Comparison of ENCODE assay signal across 12 cellular contexts in genomic region chr1:161636189-161636893, GRCh38. TPM values are rescaled to one million over a fixed set of nuclear protein-coding genes. Genes with fewer than 3 reads are reported as not detected.
DNase-seq lines count a peak whose midpoint lies in the region; ATAC-seq and TF ChIP-seq lines count a peak whose summit lies in the region.
"Not testable (repeated sequence)": the region's sequence is repeated elsewhere in the genome, so short reads cannot be mapped to it uniquely, and the experiment has no call there.
"Had no signal": no experiment of that assay in that cellular context is flagged by ENCODE, and none has a peak within 500 bp of the region (broad histone marks: within the 10 kb centered on the region; RNA-seq: fewer than 3 reads in every experiment).

No MANE protein-coding gene starts in this region.

- POLR2A ChIA-PET in activated CD4-positive, alpha-beta memory T cell treated with anti-CD3 and anti-CD28 coated beads, Interleukin-2, amount 10 ng/mL, durations not matched to agents 7 days and 5 days (lab: Charles Lee), result not testable (repeated sequence)

- H3K4me1 ChIP-seq in Loucy (ENCODE audit: insufficient read depth, low read length, poor library complexity, severe bottlenecking); RWPE2 (ENCODE audit: insufficient read depth, poor library complexity, severe bottlenecking): not testable (repeated sequence)

- H4K20me1 ChIP-seq in Loucy (ENCODE audit: insufficient read depth, low read length, poor library complexity, severe bottlenecking), result not testable (repeated sequence)

- not testable (repeated sequence) for H3K27me3 ChIP-seq in Loucy (ENCODE audit: insufficient read depth, low read length, poor library complexity, severe bottlenecking); RWPE2 (ENCODE audit: insufficient read depth, poor library complexity, severe bottlenecking)

- H3K4me3 ChIP-seq in Loucy (ENCODE audit: low read length, poor library complexity, severe bottlenecking); RWPE2 (ENCODE audit: severe bottlenecking): not testable (repeated sequence)

- not testable (repeated sequence) for H3K9me3 Mint-ChIP-seq in activated CD4-positive, alpha-beta memory T cell treated with anti-CD3 and anti-CD28 coated beads, Interleukin-2, amount 10 ng/mL, durations not matched to agents 7 days and 5 days; activated naive CD8-positive, alpha-beta T cell treated with anti-CD3 and anti-CD28 coated beads for 36 hours; natural killer cell treated with Interleukin-12 subunit alpha and Interleukin-12 subunit beta and Interleukin-15 and Interleukin-18, amount 100 ng/mL, for 72 hours

- H3K9me3 ChIP-seq in Loucy (ENCODE audit: insufficient read depth, low read depth, low read length); RWPE2 (ENCODE audit: severe bottlenecking): not testable (repeated sequence)

- not testable (repeated sequence) for H3K79me2 ChIP-seq in Loucy (ENCODE audit: insufficient read depth, low read length)

- CTCF ChIA-PET in activated CD4-positive, alpha-beta memory T cell treated with anti-CD3 and anti-CD28 coated beads, Interleukin-2, amount 10 ng/mL, durations not matched to agents 7 days and 5 days (lab: Charles Lee), result not testable (repeated sequence)

- TF ChIP-seq CTCF in Loucy (conservative IDR thresholded peaks at IDR 0.05; ENCODE audit: low read length); RWPE2 (IDR thresholded peaks at IDR 0.05; ENCODE audit: poor library complexity, severe bottlenecking): not testable (repeated sequence)

- not testable (repeated sequence) for H3K36me3 ChIP-seq in Loucy (ENCODE audit: insufficient read depth, low read length); RWPE2 (ENCODE audit: low read depth)

- H3K27me3 Mint-ChIP-seq in activated CD4-positive, alpha-beta memory T cell treated with anti-CD3 and anti-CD28 coated beads, Interleukin-2, amount 10 ng/mL, durations not matched to agents 7 days and 5 days; activated naive CD8-positive, alpha-beta T cell treated with anti-CD3 and anti-CD28 coated beads for 36 hours; natural killer cell treated with Interleukin-12 subunit alpha and Interleukin-12 subunit beta and Interleukin-15 and Interleukin-18, amount 100 ng/mL, for 72 hours: not testable (repeated sequence)

- H3K27ac ChIP-seq in RWPE2 (ENCODE audit: poor library complexity, severe bottlenecking), result not testable (repeated sequence)
- H3K27ac ChIP-seq in epithelial cell of prostate, result peak overlapping the region; percentile 6

- H3K9me2 ChIP-seq in Loucy (replicated peaks; ENCODE audit: low read depth, low read length), result not testable (repeated sequence)

- H3K4me1 Mint-ChIP-seq in activated CD4-positive, alpha-beta memory T cell treated with anti-CD3 and anti-CD28 coated beads, Interleukin-2, amount 10 ng/mL, durations not matched to agents 7 days and 5 days, result peaks cover 23% of the 10 kb centered on the region
- not testable (repeated sequence) for H3K4me1 Mint-ChIP-seq in activated naive CD8-positive, alpha-beta T cell treated with anti-CD3 and anti-CD28 coated beads for 36 hours
- H3K4me1 Mint-ChIP-seq in natural killer cell treated with Interleukin-12 subunit alpha and Interleukin-12 subunit beta and Interleukin-15 and Interleukin-18, amount 100 ng/mL, for 72 hours (ENCODE audit: low read depth in 2 of 2), result peaks cover 16 to 18% of the 10 kb centered on the region in 2 donors

- DNase-seq in EH (ENCODE audit: low read depth), result peak; percentile 48
- DNase-seq in RWPE2 (ENCODE audit: low spot score); activated CD4-positive, alpha-beta memory T cell treated with anti-CD3 and anti-CD28 coated beads, Interleukin-2, amount 10 ng/mL, durations not matched to agents 7 days and 5 days; activated naive CD8-positive, alpha-beta T cell treated with anti-CD3 and anti-CD28 coated beads for 36 hours; epithelial cell of prostate (ENCODE audit: low read depth, low spot score); natural killer cell treated with Interleukin-12 subunit alpha and Interleukin-12 subunit beta and Interleukin-15 and Interleukin-18, amount 100 ng/mL, for 72 hours (ENCODE audit: low spot score): not testable (repeated sequence)

- not testable (repeated sequence) for H3K9ac ChIP-seq in Loucy (ENCODE audit: low read depth, low read length, poor library complexity, severe bottlenecking)

- not testable (repeated sequence) for H3K4me2 ChIP-seq in Loucy (ENCODE audit: low read depth, low read length, poor library complexity, severe bottlenecking)

- ATAC-seq in RWPE2 (ENCODE audit: low read depth), result peak; percentile 17; the same call in 2 of the 3 replicates
- ATAC-seq in natural killer cell treated with Interleukin-12 subunit alpha and Interleukin-12 subunit beta and Interleukin-15 and Interleukin-18, amount 100 ng/mL, for 72 hours, result peak; percentile 81 to 86

- H3K4me3 Mint-ChIP-seq in activated CD4-positive, alpha-beta memory T cell treated with anti-CD3 and anti-CD28 coated beads, Interleukin-2, amount 10 ng/mL, durations not matched to agents 7 days and 5 days, result peak overlapping the region; percentile 24
- not testable (repeated sequence) for H3K4me3 Mint-ChIP-seq in activated naive CD8-positive, alpha-beta T cell treated with anti-CD3 and anti-CD28 coated beads for 36 hours
- peak overlapping the region; percentile 76 for H3K4me3 Mint-ChIP-seq in natural killer cell treated with Interleukin-12 subunit alpha and Interleukin-12 subunit beta and Interleukin-15 and Interleukin-18, amount 100 ng/mL, for 72 hours

- not testable (repeated sequence) for H3F3A ChIP-seq in Loucy (ENCODE audit: low read depth)

- not testable (repeated sequence) for H3K36me3 Mint-ChIP-seq in activated CD4-positive, alpha-beta memory T cell treated with anti-CD3 and anti-CD28 coated beads, Interleukin-2, amount 10 ng/mL, durations not matched to agents 7 days and 5 days (ENCODE audit: low read depth); activated naive CD8-positive, alpha-beta T cell treated with anti-CD3 and anti-CD28 coated beads for 36 hours; natural killer cell treated with Interleukin-12 subunit alpha and Interleukin-12 subunit beta and Interleukin-15 and Interleukin-18, amount 100 ng/mL, for 72 hours

- peak overlapping the region; percentile 93 for H3K27ac Mint-ChIP-seq in activated CD4-positive, alpha-beta memory T cell treated with anti-CD3 and anti-CD28 coated beads, Interleukin-2, amount 10 ng/mL, durations not matched to agents 7 days and 5 days
- peak overlapping the region; percentile 50 for H3K27ac Mint-ChIP-seq in activated naive CD8-positive, alpha-beta T cell treated with anti-CD3 and anti-CD28 coated beads for 36 hours
- H3K27ac Mint-ChIP-seq in natural killer cell treated with Interleukin-12 subunit alpha and Interleukin-12 subunit beta and Interleukin-15 and Interleukin-18, amount 100 ng/mL, for 72 hours, result peak overlapping the region; percentile 80 to 91

- 0 out of 2 replicates have a peak overlapping the region, but pooled peaks have one; percentile 27 for H2AFZ ChIP-seq in Loucy (ENCODE audit: low read length)

RNA-seq across cellular contexts. Expression of gene FCGR3B, which starts 5.4 kb away (rescaled TPM):
- total RNA-seq in activated CD4-positive, alpha-beta memory T cell treated with anti-CD3 and anti-CD28 coated beads, Interleukin-2, amount 10 ng/mL, durations not matched to agents 7 days and 5 days, result not detected
- total RNA-seq in activated naive CD8-positive, alpha-beta T cell treated with anti-CD3 and anti-CD28 coated beads for 36 hours, result not detected
- total RNA-seq in natural killer cell treated with Interleukin-12 subunit alpha and Interleukin-12 subunit beta and Interleukin-15 and Interleukin-18, amount 100 ng/mL, for 72 hours, result 1 to 10 TPM; 2.7 to 3.0 TPM
- total RNA-seq: Calu3, dermis microvascular lymphatic vessel endothelial cell, mesothelial cell of epicardium, pulmonary artery endothelial cell, SK-MEL-5 had no signal

RNA-seq across cellular contexts. Expression of gene FCGR2B, which starts 26.6 kb away (rescaled TPM):
- total RNA-seq in activated CD4-positive, alpha-beta memory T cell treated with anti-CD3 and anti-CD28 coated beads, Interleukin-2, amount 10 ng/mL, durations not matched to agents 7 days and 5 days, result under 1 TPM; 0.18 to 0.25 TPM
- total RNA-seq in activated naive CD8-positive, alpha-beta T cell treated with anti-CD3 and anti-CD28 coated beads for 36 hours, result under 1 TPM; 0.20 to 0.25 TPM
- total RNA-seq in natural killer cell treated with Interleukin-12 subunit alpha and Interleukin-12 subunit beta and Interleukin-15 and Interleukin-18, amount 100 ng/mL, for 72 hours, result 1 to 10 TPM in 1 of 2 donors, under 1 TPM in 1; 0.83 to 7.1 TPM
- total RNA-seq: Calu3, dermis microvascular lymphatic vessel endothelial cell, mesothelial cell of epicardium, pulmonary artery endothelial cell had no signal
